Comparison of ENCODE assay signal across 8 cellular contexts in the genomic region with DNA sequence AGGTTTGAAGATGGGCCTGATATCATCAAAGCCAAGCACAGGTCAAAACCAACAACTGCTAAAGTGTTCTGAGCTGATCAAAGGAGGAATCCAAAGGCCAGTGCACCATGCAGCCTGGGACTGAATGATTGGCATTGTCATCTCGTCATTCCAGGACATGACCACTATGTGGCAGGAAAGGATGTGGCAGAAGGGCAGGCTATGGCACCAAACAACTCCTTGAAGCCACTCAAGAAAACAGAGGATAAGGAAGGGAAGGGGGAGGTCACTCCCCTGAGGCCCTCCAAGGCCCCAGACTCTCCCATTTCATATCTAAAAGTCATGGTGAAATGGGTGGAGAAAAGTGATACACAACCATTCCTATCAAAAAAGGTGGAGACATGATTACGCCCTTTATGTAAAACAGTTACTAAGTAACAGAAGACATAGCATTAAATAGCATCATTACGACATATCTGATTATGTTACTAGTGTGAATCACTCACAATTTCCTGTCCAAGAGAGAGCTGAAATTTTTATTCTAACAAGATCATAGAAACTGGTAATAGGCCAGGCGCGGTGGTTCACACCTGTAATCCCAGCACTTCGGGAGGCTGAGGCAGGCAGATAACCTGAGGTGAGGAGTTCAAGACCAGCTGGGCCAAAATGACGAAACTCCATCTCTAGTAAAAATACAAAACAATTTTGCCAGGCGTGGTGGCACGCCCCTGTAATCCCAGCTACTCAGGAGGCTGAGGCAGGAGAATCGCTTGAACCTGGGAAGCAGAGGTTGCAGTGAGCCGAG. TPM values are rescaled to one million over a fixed set of nuclear protein-coding genes. Genes with fewer than 3 reads are reported as not detected.
DNase-seq lines count a peak whose midpoint lies in the region; ATAC-seq and TF ChIP-seq lines count a peak whose summit lies in the region.

No MANE protein-coding gene starts in this region.

- no peak overlapping the region for H3K4me3 ChIP-seq in gastroesophageal sphincter
- no peak overlapping the region for H3K4me3 ChIP-seq in effector memory CD4-positive, alpha-beta T cell (ENCODE audit: insufficient read depth, low read depth, low read length, poor library complexity, severe bottlenecking)

- DNase-seq in NCI-H2227 (lab: John Stamatoyannopoulos, UW; ENCODE audit: unreplicated experiment), result peak; percentile 39
- no peak for DNase-seq in NCI-H2227 treated with DMSO at 0.1 percent for 48 hours (lab: John Stamatoyannopoulos, UW)
- DNase-seq in Kasumi-1 (lab: John Stamatoyannopoulos, UW), result peak; percentile 13 to 24
- DNase-seq in renal cortical epithelial cell (ENCODE audit: low read depth), result peak; percentile 82
- DNase-seq in effector memory CD4-positive, alpha-beta T cell, result no peak

- H3K27ac ChIP-seq in VCaP (no peak overlapping the region), gastroesophageal sphincter (peak overlapping the region in 1 of 4 donors; percentile 12)
- no peak overlapping the region for H3K27ac ChIP-seq in effector memory CD4-positive, alpha-beta T cell (ENCODE audit: insufficient read depth, low read length, poor library complexity, severe bottlenecking)

- TF ChIP-seq CTCF in VCaP (conservative IDR thresholded peaks at IDR 0.05), result peak; percentile 79
- peak in 2 of 4 experiments; percentile 16 to 28 for TF ChIP-seq CTCF in gastroesophageal sphincter (IDR thresholded peaks at IDR 0.05)

- H3K9me3 ChIP-seq in gastroesophageal sphincter, result no peaks in the 10 kb centered on the region
- no peaks in the 10 kb centered on the region for H3K9me3 ChIP-seq in effector memory CD4-positive, alpha-beta T cell (ENCODE audit: control insufficient read depth, low read length)

- H3K27me3 ChIP-seq in gastroesophageal sphincter, result no peaks in the 10 kb centered on the region
- no peaks in the 10 kb centered on the region for H3K27me3 ChIP-seq in effector memory CD4-positive, alpha-beta T cell (replicated peaks; ENCODE audit: control insufficient read depth, insufficient read depth, low read length, poor library complexity, severe bottlenecking)

- peaks cover 0 to 33% (median 14%) of the 10 kb centered on the region in 3 donors for H3K4me1 ChIP-seq in gastroesophageal sphincter
- no peaks in the 10 kb centered on the region for H3K4me1 ChIP-seq in effector memory CD4-positive, alpha-beta T cell (ENCODE audit: control insufficient read depth, insufficient read depth, low read length, poor library complexity, severe bottlenecking)

- ATAC-seq in gastroesophageal sphincter (peak; percentile 29), HG03378 (IDR thresholded peaks at IDR 0.05; ENCODE audit: unreplicated experiment) (no peak)

- WGBS in gastroesophageal sphincter (ENCODE audit: low coverage in 1 of 2), 2 donors, result 62 to 83% methylated on average over 8 to 11 of the region's 11 CpGs

- H3K36me3 ChIP-seq in gastroesophageal sphincter, result no peaks in the 10 kb centered on the region
- no peaks in the 10 kb centered on the region for H3K36me3 ChIP-seq in effector memory CD4-positive, alpha-beta T cell (ENCODE audit: control insufficient read depth, insufficient read depth, low read length)

- no peak for TF ChIP-seq EP300 in gastroesophageal sphincter (IDR thresholded peaks at IDR 0.05)

- no peak for TF ChIP-seq POLR2A in gastroesophageal sphincter (IDR thresholded peaks at IDR 0.05)

RNA-seq across cellular contexts. Expression of gene AHNAK, which starts 49.3 kb away (rescaled TPM):
- total RNA-seq in gastroesophageal sphincter (1,000 to 10,000 TPM; 1,348 to 2,181 (median 1,745) TPM), renal cortical epithelial cell (409 and 1,601 TPM in 2 replicates)

Comparison
In these comparisons a context has a peak if more than half of its experiments do, and no peak if none do; other contexts are left out.
1. DNase-seq: peak in NCI-H2227 (single experiment), Kasumi-1 (2 of 2) and renal cortical epithelial cell (single experiment); none in NCI-H2227 treated with DMSO at 0.1 percent for 48 hours (single experiment) and effector memory CD4-positive, alpha-beta T cell (0 of 3).